In genomic region chr18:48569139-48569914, GRCh38 we compare ENCODE assay signal across 21 cellular contexts. TPM values are rescaled to one million over a fixed set of nuclear protein-coding genes. Genes with fewer than 3 reads are reported as not detected.
DNase-seq lines count a peak whose midpoint lies in the region; ATAC-seq and TF ChIP-seq lines count a peak whose summit lies in the region.
"Had no signal": no experiment of that assay in that cellular context is flagged by ENCODE, and none has a peak within 500 bp of the region (broad histone marks: within the 10 kb centered on the region; RNA-seq: fewer than 3 reads in every experiment).

No MANE protein-coding gene starts in this region.

- H3K4me1 Mint-ChIP-seq in endodermal cell (peaks cover 21% of the 10 kb centered on the region), osteocyte (ENCODE audit: unreplicated experiment) (peaks cover 78% of the 10 kb centered on the region)
- H3K4me1 Mint-ChIP-seq: CD8-positive, alpha-beta memory T cell had no signal

- peak; percentile 44 for DNase-seq in D341Med (ENCODE audit: low spot score)
- peak; percentile 39 for DNase-seq in NCI-H146 treated with DMSO at 0.1 percent for 48 hours (lab: John Stamatoyannopoulos, UW; ENCODE audit: unreplicated experiment)
- no peak for DNase-seq in endodermal cell
- DNase-seq in osteocyte (ENCODE audit: extremely low spot score, unreplicated experiment) = no peak
- no peak for DNase-seq in testis
- no peak for DNase-seq in activated CD4-positive, alpha-beta T cell treated with anti-CD3 and anti-CD28 coated beads for 1 hour
- DNase-seq: CD8-positive, alpha-beta memory T cell; DMS 273 treated with DMSO at 0.1 percent for 48 hours; GDM1; HFFc6; Kasumi-1; NCI-H1105; NCI-H2029 treated with DMSO at 0.1 percent for 48 hours; NCI-H446; NCI-H774; SW 1271 had no signal

- H3K36me3 Mint-ChIP-seq in endodermal cell (ENCODE audit: low read depth) = peaks cover 11% of the 10 kb centered on the region
- H3K36me3 Mint-ChIP-seq in osteocyte (ENCODE audit: unreplicated experiment) = peaks cover 12% of the 10 kb centered on the region

- H3K9ac ChIP-seq in endodermal cell (ENCODE audit: extremely low read depth, low read length, poor library complexity, severe bottlenecking) = peak overlapping the region; percentile 30
- H3K9ac ChIP-seq: BLaER1 treated with 17β-estradiol and CSF1 and Interleukin-3, amounts not matched to agents 10 nM and 100 nM had no signal

- intact Hi-C loops in testis (cut with DNase I; ENCODE audit: low total_unique reads) = no loop called here

- no peaks in the 10 kb centered on the region for H3K9me3 ChIP-seq in endodermal cell (ENCODE audit: control insufficient read depth, low read length)
- H3K9me3 ChIP-seq in testis = no peaks in the 10 kb centered on the region
- H3K9me3 ChIP-seq: A549 had no signal

- H3K27me3 Mint-ChIP-seq in endodermal cell (ENCODE audit: insufficient read depth) (peaks cover 4% of the 10 kb centered on the region), osteocyte (ENCODE audit: unreplicated experiment) (no peaks in the 10 kb centered on the region)

- H3K27me3 ChIP-seq in endodermal cell (ENCODE audit: control insufficient read depth, insufficient read depth, low read length, poor library complexity, severe bottlenecking) (no peaks in the 10 kb centered on the region), testis (no peaks in the 10 kb centered on the region)
- H3K27me3 ChIP-seq: BLaER1 treated with 17β-estradiol and CSF1 and Interleukin-3, amounts not matched to agents 10 nM and 100 nM had no signal

- ATAC-seq in GM19452 (IDR thresholded peaks at IDR 0.05; ENCODE audit: unreplicated experiment) (no peak), HG03135 (IDR thresholded peaks at IDR 0.05; ENCODE audit: unreplicated experiment) (no peak)
- ATAC-seq: A549, GM12878 had no signal

- H3K27ac Mint-ChIP-seq in endodermal cell (no peak overlapping the region), osteocyte (ENCODE audit: unreplicated experiment) (peak overlapping the region; percentile 1)
- H3K27ac Mint-ChIP-seq: CD8-positive, alpha-beta memory T cell; HFFc6 had no signal

- H3K9me3 Mint-ChIP-seq in endodermal cell (peaks cover 17% of the 10 kb centered on the region), osteocyte (ENCODE audit: unreplicated experiment) (no peaks in the 10 kb centered on the region)
- H3K9me3 Mint-ChIP-seq: HFFc6 had no signal

- H3K4me3 ChIP-seq in endodermal cell (ENCODE audit: low read length) = peak overlapping the region; percentile 23
- no peak overlapping the region for H3K4me3 ChIP-seq in testis
- H3K4me3 ChIP-seq: A549; BLaER1 treated with 17β-estradiol and CSF1 and Interleukin-3, amounts not matched to agents 10 nM and 100 nM; GM12878 had no signal

- H3K36me3 ChIP-seq in endodermal cell (ENCODE audit: control insufficient read depth, insufficient read depth, low read length) (peaks cover 3% of the 10 kb centered on the region), testis (ENCODE audit: low read depth, missing control alignments) (no peaks in the 10 kb centered on the region)

- no peak for TF ChIP-seq CTCF in endodermal cell (conservative IDR thresholded peaks at IDR 0.05)
- no peak for TF ChIP-seq CTCF in osteocyte (IDR thresholded peaks at IDR 0.05)
- TF ChIP-seq CTCF in testis (IDR thresholded peaks at IDR 0.05) = no peak

- TF ChIP-seq POLR2A in testis (IDR thresholded peaks at IDR 0.05) = no peak

- WGBS in endodermal cell (ENCODE audit: insufficient coverage in 1 of 2, insufficient read length in 1 of 2), 2 experiments = 90 to 97% methylated on average over 8 of the region's 9 CpGs
- 77 to 85% methylated on average over 9 of the region's 9 CpGs for WGBS in testis, 2 donors

- H3K27ac ChIP-seq in endodermal cell (ENCODE audit: low read depth, low read length) (no peak overlapping the region), testis (no peak overlapping the region)
- H3K27ac ChIP-seq: A549; BLaER1 treated with 17β-estradiol and CSF1 and Interleukin-3, amounts not matched to agents 10 nM and 100 nM had no signal

- H3K4me1 ChIP-seq in endodermal cell (ENCODE audit: control insufficient read depth, insufficient read depth, low read length) (peaks cover 12% of the 10 kb centered on the region), testis (no peaks in the 10 kb centered on the region)

- H3K4me3 Mint-ChIP-seq in endodermal cell = no peak overlapping the region
- no peak overlapping the region for H3K4me3 Mint-ChIP-seq in osteocyte (ENCODE audit: unreplicated experiment)
- H3K4me3 Mint-ChIP-seq: CD8-positive, alpha-beta memory T cell; HFFc6 had no signal

RNA-seq across cellular contexts. Expression of gene CTIF, which starts 30.5 kb away (rescaled TPM):
- total RNA-seq in endodermal cell (10 to 100 TPM; 33.8 to 41.6 TPM), osteocyte (169 and 172 TPM in 2 replicates), testis (10 to 100 TPM; 35.6 to 41.5 TPM)
- 35.4 TPM for polyA plus RNA-seq in endodermal cell (2013, experiment 1 of 2)
- polyA plus RNA-seq in endodermal cell (2013, experiment 2 of 2) = 34.4 TPM
- polyA plus RNA-seq in testis (ENCODE audit: insufficient read depth, low read depth, low replicate concordance) = 33.8 TPM

Comparison
In these comparisons a context has a peak if more than half of its experiments do, and no peak if none do; other contexts are left out.
1. DNase-seq: peak in D341Med (single experiment) and NCI-H146 treated with DMSO at 0.1 percent for 48 hours (single experiment); none in endodermal cell (single experiment), osteocyte (single experiment), testis (single experiment) and activated CD4-positive, alpha-beta T cell treated with anti-CD3 and anti-CD28 coated beads for 1 hour (single experiment).